In the genomic region with DNA sequence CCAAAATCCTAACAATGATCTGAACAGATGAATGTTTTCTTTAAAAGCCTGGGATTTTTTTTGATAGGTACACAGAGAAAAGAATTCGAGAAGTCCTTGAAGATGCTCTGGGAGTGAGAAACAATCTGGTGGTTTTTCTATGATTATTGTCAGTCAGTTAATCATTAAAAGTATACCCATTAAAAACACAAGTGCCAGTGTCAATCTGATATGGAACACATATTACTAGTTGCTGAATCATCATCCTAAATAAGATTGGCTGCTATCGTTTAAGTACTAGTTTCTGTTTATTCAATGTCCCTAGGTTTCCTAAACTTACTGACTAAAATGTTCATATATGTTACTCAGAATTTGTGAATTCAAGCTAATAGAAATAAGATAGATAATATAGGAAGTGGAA, we compare ENCODE assay signal across 2 cellular contexts.
TF ChIP-seq lines count a peak whose summit lies in the region.

No MANE protein-coding gene starts in this region.

TF ChIP-seq in SK-N-SH, 30 proteins besides CTCF, POLR2A, EP300 and RAD21 (continued from another document):
- TF ChIP-seq USF2 (IDR thresholded peaks at IDR 0.05; ENCODE audit: borderline replicate concordance, low read depth, low read length), result no peak
- TF ChIP-seq ELF1 (IDR thresholded peaks at IDR 0.05), result no peak
- TF ChIP-seq SIN3A (IDR thresholded peaks at IDR 0.05; ENCODE audit: borderline replicate concordance, low read depth, low read length), result no peak
- TF ChIP-seq TEAD4 (IDR thresholded peaks at IDR 0.05; ENCODE audit: borderline replicate concordance, insufficient read depth), result no peak
- TF ChIP-seq YY1 (IDR thresholded peaks at IDR 0.05; ENCODE audit: low read depth), result no peak
- TF ChIP-seq SMC3 (IDR thresholded peaks at IDR 0.05; ENCODE audit: low read depth, low read length), result no peak
- TF ChIP-seq TAF1 (IDR thresholded peaks at IDR 0.05; ENCODE audit: borderline replicate concordance, low read depth, low read length), result no peak
- TF ChIP-seq, protein P1, sequence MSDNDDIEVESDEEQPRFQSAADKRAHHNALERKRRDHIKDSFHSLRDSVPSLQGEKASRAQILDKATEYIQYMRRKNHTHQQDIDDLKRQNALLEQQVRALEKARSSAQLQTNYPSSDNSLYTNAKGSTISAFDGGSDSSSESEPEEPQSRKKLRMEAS (IDR thresholded peaks at IDR 0.05; ENCODE audit: low read depth), result no peak
- TF ChIP-seq IRF3 (IDR thresholded peaks at IDR 0.05; ENCODE audit: low read depth, low read length), result no peak
- TF ChIP-seq FOSL2 (IDR thresholded peaks at IDR 0.05; ENCODE audit: borderline replicate concordance, low read depth), result no peak
- TF ChIP-seq ZBTB33 (IDR thresholded peaks at IDR 0.05; ENCODE audit: borderline replicate concordance, low read depth), result no peak
- no peak for TF ChIP-seq GABPA (IDR thresholded peaks at IDR 0.05; ENCODE audit: low read depth)
- TF ChIP-seq EZH2phosphoT487 (IDR thresholded peaks at IDR 0.05; ENCODE audit: borderline replicate concordance, low read depth), result no peak
- no peak for TF ChIP-seq RCOR1 (IDR thresholded peaks at IDR 0.05; ENCODE audit: low read length)
- TF ChIP-seq NRF1 (IDR thresholded peaks at IDR 0.05; ENCODE audit: low read depth, low read length), result no peak
TF ChIP-seq in SK-N-SH: peak in this region for 0.

TF ChIP-seq in SK-N-SH treated with all-trans-retinoic acid at 6 μM for 48 hours, 23 proteins besides CTCF, POLR2A, EP300 and RAD21 (continued from another document):
- TF ChIP-seq CREB5 (CRISPR knock-in tag; IDR thresholded peaks at IDR 0.05; ENCODE audit: low read depth) (no peak), TOX (CRISPR knock-in tag; IDR thresholded peaks at IDR 0.05; ENCODE audit: borderline replicate concordance) (no peak), SNAI2 (CRISPR knock-in tag; IDR thresholded peaks at IDR 0.05) (no peak), ZC3H10 (CRISPR knock-in tag; IDR thresholded peaks at IDR 0.05) (no peak), RARB (CRISPR knock-in tag; IDR thresholded peaks at IDR 0.05) (no peak), GLIS3 (CRISPR knock-in tag; IDR thresholded peaks at IDR 0.05) (no peak), OSR1 (CRISPR knock-in tag; IDR thresholded peaks at IDR 0.05) (no peak), ZNF8 (CRISPR knock-in tag; IDR thresholded peaks at IDR 0.05) (no peak), PATZ1 (CRISPR knock-in tag; IDR thresholded peaks at IDR 0.05; ENCODE audit: borderline replicate concordance) (no peak), ISL1 (CRISPR knock-in tag; IDR thresholded peaks at IDR 0.05) (no peak), TSHZ2 (CRISPR knock-in tag; IDR thresholded peaks at IDR 0.05) (no peak), ZFP3 (CRISPR knock-in tag; IDR thresholded peaks at IDR 0.05) (no peak), ZNF70 (CRISPR knock-in tag; IDR thresholded peaks at IDR 0.05) (no peak), POU6F1 (CRISPR knock-in tag; IDR thresholded peaks at IDR 0.05; ENCODE audit: borderline replicate concordance, low read depth) (no peak), ESRRG (CRISPR knock-in tag; IDR thresholded peaks at IDR 0.05) (no peak)
- TF ChIP-seq, protein P2, sequence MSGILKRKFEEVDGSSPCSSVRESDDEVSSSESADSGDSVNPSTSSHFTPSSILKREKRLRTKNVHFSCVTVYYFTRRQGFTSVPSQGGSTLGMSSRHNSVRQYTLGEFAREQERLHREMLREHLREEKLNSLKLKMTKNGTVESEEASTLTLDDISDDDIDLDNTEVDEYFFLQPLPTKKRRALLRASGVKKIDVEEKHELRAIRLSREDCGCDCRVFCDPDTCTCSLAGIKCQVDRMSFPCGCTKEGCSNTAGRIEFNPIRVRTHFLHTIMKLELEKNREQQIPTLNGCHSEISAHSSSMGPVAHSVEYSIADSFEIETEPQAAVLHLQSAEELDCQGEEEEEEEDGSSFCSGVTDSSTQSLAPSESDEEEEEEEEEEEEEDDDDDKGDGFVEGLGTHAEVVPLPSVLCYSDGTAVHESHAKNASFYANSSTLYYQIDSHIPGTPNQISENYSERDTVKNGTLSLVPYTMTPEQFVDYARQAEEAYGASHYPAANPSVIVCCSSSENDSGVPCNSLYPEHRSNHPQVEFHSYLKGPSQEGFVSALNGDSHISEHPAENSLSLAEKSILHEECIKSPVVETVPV (CRISPR knock-in tag; IDR thresholded peaks at IDR 0.05), result no peak
